Comparison of ENCODE assay signal across 32 cellular contexts in genomic region chr3:142705256-142705655, GRCh38. TPM values are rescaled to one million over a fixed set of nuclear protein-coding genes. Genes with fewer than 3 reads are reported as not detected.
DNase-seq lines count a peak whose midpoint lies in the region; ATAC-seq and TF ChIP-seq lines count a peak whose summit lies in the region.
"Had no signal": no experiment of that assay in that cellular context is flagged by ENCODE, and none has a peak within 500 bp of the region (broad histone marks: within the 10 kb centered on the region; RNA-seq: fewer than 3 reads in every experiment).

No MANE protein-coding gene starts in this region.

- H3K27me3 Mint-ChIP-seq in osteocyte (ENCODE audit: unreplicated experiment): no peaks in the 10 kb centered on the region

- H2BK15ac ChIP-seq in neuronal stem cell (ENCODE audit: low read length): no peak overlapping the region

- H3K9me3 Mint-ChIP-seq in osteocyte (ENCODE audit: unreplicated experiment): peaks cover 4% of the 10 kb centered on the region
- H3K9me3 Mint-ChIP-seq: activated T-cell treated with anti-CD3 and anti-CD28 coated beads, Interleukin-2, amount 50 U/mL, for 72 hours; effector memory CD8-positive, alpha-beta T cell; HFFc6 had no signal

- H3K18ac ChIP-seq in neuronal stem cell (ENCODE audit: low read length): no peak overlapping the region

- H3K4me3 ChIP-seq in fibroblast of the aortic adventitia (ENCODE audit: low read depth, low read length) (no peak overlapping the region), neuronal stem cell (ENCODE audit: low read length in 2 of 2) (no peak overlapping the region)
- H3K4me3 ChIP-seq: left ventricle myocardium inferior, right atrium auricular region, SK-N-MC, upper lobe of right lung had no signal

- DNase-seq in NCI-H1092 treated with DMSO at 0.1 percent for 48 hours (lab: John Stamatoyannopoulos, UW) (peak; percentile 34), NCI-H1092 (lab: John Stamatoyannopoulos, UW) (no peak), NCI-H1436 (lab: John Stamatoyannopoulos, UW) (peak; percentile 39), NCI-H446 (lab: John Stamatoyannopoulos, UW) (peak; percentile 17 to 57), fibroblast of the aortic adventitia (ENCODE audit: low read depth) (peak; percentile 39), left lobe of liver (ENCODE audit: low spot score) (no peak), osteocyte (ENCODE audit: extremely low spot score, unreplicated experiment) (no peak), neuronal stem cell (ENCODE audit: low spot score) (no peak)
- DNase-seq: 8988T; activated CD4-positive, alpha-beta T cell treated with anti-CD3 and anti-CD28 coated beads, Interleukin-2, amount 50 U/mL, for 48 hours; activated naive CD4-positive, alpha-beta T cell; activated T-cell treated with anti-CD3 and anti-CD28 coated beads, Interleukin-2, amount 50 U/mL, for 72 hours; Caco-2; caudate nucleus; cortex of kidney; DND-41; effector memory CD8-positive, alpha-beta T cell; foreskin keratinocyte; head of caudate nucleus; HFFc6; islet precursor cell; left ventricle myocardium inferior; mesendoderm; NCI-H1048; NCI-H510A treated with DMSO at 0.1 percent for 48 hours; small intestine; stimulated activated naive B cell treated with anti-CD40 and anti-IgM and Interleukin-4, amounts not matched to agents 10 μg/mL and 1 μg/mL and 100 μg/mL, for 72 hours; upper lobe of right lung had no signal

- H3K4me2 ChIP-seq in neuronal stem cell (ENCODE audit: insufficient read depth, low read length, poor library complexity, severe bottlenecking): no peak overlapping the region

- H3K4me1 ChIP-seq in neuronal stem cell (ENCODE audit: control insufficient read depth in 2 of 2, insufficient read depth in 1 of 2, low read depth in 1 of 2, low read length in 2 of 2): no peaks in the 10 kb centered on the region
- H3K4me1 ChIP-seq: Caco-2, foreskin keratinocyte, left ventricle myocardium inferior, right atrium auricular region, upper lobe of right lung had no signal

- no peak overlapping the region for H4K8ac ChIP-seq in neuronal stem cell (ENCODE audit: low read depth, low read length)

- ATAC-seq in left lobe of liver: no peak
- ATAC-seq: activated CD4-positive, CD25-positive, alpha-beta regulatory T cell treated with anti-CD3 and anti-CD28 coated beads, Interleukin-2, amount 50 U/mL, for 24 hours; activated T-cell treated with anti-CD3 and anti-CD28 coated beads, Interleukin-2, amount 50 U/mL, for 72 hours; effector memory CD8-positive, alpha-beta T cell; foreskin keratinocyte; stimulated activated naive B cell treated with anti-CD40 and anti-IgM and Interleukin-4, amounts not matched to agents 10 μg/mL and 1 μg/mL and 100 μg/mL, for 72 hours; upper lobe of right lung had no signal

- no peak overlapping the region for H2AK5ac ChIP-seq in neuronal stem cell (ENCODE audit: low read depth, low read length)

- H3K9me3 ChIP-seq in neuronal stem cell (replicated peaks in 1 of 2; ENCODE audit: control insufficient read depth in 2 of 2, insufficient read depth in 1 of 2, low read depth in 1 of 2, low read length in 2 of 2): no peaks in the 10 kb centered on the region
- H3K9me3 ChIP-seq: Caco-2, left ventricle myocardium inferior, right atrium auricular region, upper lobe of right lung had no signal

- no peak overlapping the region for H2BK12ac ChIP-seq in neuronal stem cell (ENCODE audit: low read length)

- no peaks in the 10 kb centered on the region for H3K27me3 ChIP-seq in neuronal stem cell (ENCODE audit: control insufficient read depth in 3 of 3, insufficient read depth in 3 of 3, low read depth in 1 of 3, low read length in 3 of 3)
- H3K27me3 ChIP-seq: foreskin keratinocyte, right atrium auricular region, upper lobe of right lung had no signal

- H3K36me3 Mint-ChIP-seq in osteocyte (ENCODE audit: unreplicated experiment): no peaks in the 10 kb centered on the region
- H3K36me3 Mint-ChIP-seq: stimulated activated naive B cell treated with anti-CD40 and anti-IgM and Interleukin-4, amounts not matched to agents 10 μg/mL and 1 μg/mL and 100 μg/mL, for 72 hours had no signal

- H3K79me1 ChIP-seq in neuronal stem cell (ENCODE audit: low read depth, low read length): no peaks in the 10 kb centered on the region

- H3K27ac ChIP-seq in neuronal stem cell (replicated peaks; ENCODE audit: low read length): no peak overlapping the region
- H3K27ac ChIP-seq: C4-2B, foreskin keratinocyte, left ventricle myocardium inferior, right atrium auricular region, SK-N-MC, upper lobe of right lung had no signal

- H3K4me1 Mint-ChIP-seq in osteocyte (ENCODE audit: unreplicated experiment): no peaks in the 10 kb centered on the region

- H3K4me3 Mint-ChIP-seq in osteocyte (ENCODE audit: unreplicated experiment): no peak overlapping the region
- H3K4me3 Mint-ChIP-seq: activated T-cell treated with anti-CD3 and anti-CD28 coated beads, Interleukin-2, amount 50 U/mL, for 72 hours; effector memory CD8-positive, alpha-beta T cell; HFFc6; stimulated activated naive B cell treated with anti-CD40 and anti-IgM and Interleukin-4, amounts not matched to agents 10 μg/mL and 1 μg/mL and 100 μg/mL, for 72 hours had no signal

- no peak overlapping the region for H3K14ac ChIP-seq in neuronal stem cell (ENCODE audit: low read length)

- H2BK120ac ChIP-seq in neuronal stem cell (ENCODE audit: low read depth, low read length): no peak overlapping the region

- H3K4ac ChIP-seq in neuronal stem cell (ENCODE audit: low read length): no peak overlapping the region

- TF ChIP-seq CTCF in fibroblast of the aortic adventitia (IDR thresholded peaks at IDR 0.05; ENCODE audit: insufficient read depth, low read length) (no peak), osteocyte (IDR thresholded peaks at IDR 0.05) (no peak)

- H3K23ac ChIP-seq in neuronal stem cell (ENCODE audit: low read depth, low read length, poor library complexity): no peak overlapping the region

- H3K36me3 ChIP-seq in neuronal stem cell (replicated peaks in 1 of 2; ENCODE audit: control insufficient read depth in 2 of 2, insufficient read depth in 2 of 2, low read length in 2 of 2): no peaks in the 10 kb centered on the region
- H3K36me3 ChIP-seq: left ventricle myocardium inferior, right atrium auricular region, upper lobe of right lung had no signal

- no peak overlapping the region for H4K91ac ChIP-seq in neuronal stem cell (ENCODE audit: low read depth, low read length, poor library complexity)

- no peak overlapping the region for H3K9ac ChIP-seq in neuronal stem cell (ENCODE audit: low read depth, low read length, poor library complexity)

- H3K27ac Mint-ChIP-seq in osteocyte (ENCODE audit: unreplicated experiment): no peak overlapping the region
- H3K27ac Mint-ChIP-seq: activated T-cell treated with anti-CD3 and anti-CD28 coated beads, Interleukin-2, amount 50 U/mL, for 72 hours; effector memory CD8-positive, alpha-beta T cell; HFFc6; stimulated activated naive B cell treated with anti-CD40 and anti-IgM and Interleukin-4, amounts not matched to agents 10 μg/mL and 1 μg/mL and 100 μg/mL, for 72 hours had no signal

- WGBS in neuronal stem cell (ENCODE audit: extremely low coverage in 2 of 2, insufficient read length in 2 of 2, insufficient replicate concordance in 1 of 2), 2 donors: no CpG with 5 or more reads among the region's 2 CpGs

- no peak overlapping the region for H2AFZ ChIP-seq in neuronal stem cell (ENCODE audit: low read length)

- H2BK5ac ChIP-seq in neuronal stem cell (ENCODE audit: low read length): no peak overlapping the region

RNA-seq across cellular contexts. Expression of gene TRPC1, which starts 18.6 kb away (rescaled TPM):
- total RNA-seq in fibroblast of the aortic adventitia (ENCODE audit: low replicate concordance) (26.1 and 26.7 TPM in 2 replicates), left lobe of liver (0.43 TPM), osteocyte (16.6 and 18.6 TPM in 2 replicates)
- 15.7 TPM for polyA plus RNA-seq in neuronal stem cell (2013, experiment 1 of 2)
- 14.7 TPM for polyA plus RNA-seq in neuronal stem cell (2013, experiment 2 of 2)

Comparison
In these comparisons a context has a peak if more than half of its experiments do, and no peak if none do; other contexts are left out.
1. DNase-seq: peak in NCI-H1092 treated with DMSO at 0.1 percent for 48 hours (single experiment), NCI-H1436 (single experiment), NCI-H446 (2 of 2) and fibroblast of the aortic adventitia (single experiment); none in NCI-H1092 (single experiment), left lobe of liver (single experiment), osteocyte (single experiment) and neuronal stem cell (single experiment).
2. RNA of gene TRPC1, which starts 18.6 kb away (total RNA-seq): 26.1 to 26.7 TPM in fibroblast of the aortic adventitia and 16.6 to 18.6 TPM in osteocyte; 0.43 TPM in left lobe of liver (single experiment); every median in the first group is over 10 times any median in the second.